In the genomic region with DNA sequence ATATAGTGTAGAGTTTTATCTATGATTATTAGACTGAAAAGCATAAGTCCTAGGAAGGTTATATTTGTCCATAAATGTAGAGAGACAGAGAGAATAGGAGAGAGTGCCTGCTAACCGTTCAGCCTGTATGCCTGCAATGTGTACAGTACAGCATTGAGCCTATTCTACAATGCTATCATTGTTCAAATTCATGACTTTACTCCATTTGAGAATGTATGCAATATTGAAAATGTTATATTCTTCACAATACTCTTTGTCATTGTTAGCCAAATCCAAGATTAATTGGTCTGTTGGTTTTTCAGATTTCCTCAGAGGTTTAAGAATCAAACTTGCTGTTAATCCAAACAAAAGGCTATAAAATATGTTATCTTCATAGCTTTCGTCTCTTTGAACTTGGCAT, we compare ENCODE assay signal across 25 cellular contexts.
DNase-seq lines count a peak whose midpoint lies in the region; ATAC-seq, FAIRE-seq and TF ChIP-seq lines count a peak whose summit lies in the region.
"Had no signal": no experiment of that assay in that cellular context is flagged by ENCODE, and none has a peak within 500 bp of the region (broad histone marks: within the 10 kb centered on the region; RNA-seq: fewer than 3 reads in every experiment).

No MANE protein-coding gene starts in this region.

- H3K9me3 Mint-ChIP-seq in stimulated activated effector memory CD8-positive, alpha-beta T cell treated with anti-CD3 and anti-CD28 coated beads, Interleukin-12 subunit alpha, Interleukin-12 subunit beta, amount 100 ng/mL, for 72 hours, result peaks cover 2% of the 10 kb centered on the region

- H3K4me3 ChIP-seq in retinal pigment epithelial cell (ENCODE audit: low read length), result no peak overlapping the region
- H3K4me3 ChIP-seq: A549; BLaER1 treated with 17β-estradiol and CSF1 and Interleukin-3, amounts not matched to agents 10 nM and 100 nM; GM23338 had no signal

- H3K4me1 Mint-ChIP-seq in stimulated activated effector memory CD8-positive, alpha-beta T cell treated with anti-CD3 and anti-CD28 coated beads, Interleukin-12 subunit alpha, Interleukin-12 subunit beta, amount 100 ng/mL, for 72 hours, result peaks cover 8% of the 10 kb centered on the region
- H3K4me1 Mint-ChIP-seq: CD14-positive monocyte, GM23338, H9 had no signal

- TF ChIP-seq CTCF in D721Med (IDR thresholded peaks at IDR 0.05; ENCODE audit: insufficient read depth, missing control alignments) (no peak), retinal pigment epithelial cell (conservative IDR thresholded peaks at IDR 0.05; ENCODE audit: low read depth, low read length) (no peak)

- no peak overlapping the region for H3K4me3 Mint-ChIP-seq in stimulated activated effector memory CD8-positive, alpha-beta T cell treated with anti-CD3 and anti-CD28 coated beads, Interleukin-12 subunit alpha, Interleukin-12 subunit beta, amount 100 ng/mL, for 72 hours
- H3K4me3 Mint-ChIP-seq: CD14-positive monocyte; CD4-positive, alpha-beta T cell; CD8-positive, alpha-beta memory T cell; GM23338; H9 had no signal

- peak; percentile 94 for FAIRE-seq in D721Med (lab: Jason Lieb, UNC)
- FAIRE-seq: A549, G401.6, GM12892, GM19239 had no signal

- DNase-seq in D721Med (ENCODE audit: insufficient read length, low spot score) (no peak), foreskin melanocyte (peak; percentile 70), retinal pigment epithelial cell (ENCODE audit: low read depth) (peak; percentile 15), HK-2 (ENCODE audit: unreplicated experiment) (no peak)
- no peak for DNase-seq in stimulated activated effector memory CD8-positive, alpha-beta T cell treated with anti-CD3 and anti-CD28 coated beads, Interleukin-12 subunit alpha, Interleukin-12 subunit beta, amount 100 ng/mL, for 72 hours (ENCODE audit: low spot score in 2 of 2)
- DNase-seq: 8988T; ACHN; AML-193; BE2C; Calu3; CD4-positive, alpha-beta T cell; CD8-positive, alpha-beta memory T cell; COR-L47; DMS153; DND-41; H9 had no signal

- ATAC-seq in stimulated activated effector memory CD8-positive, alpha-beta T cell treated with anti-CD3 and anti-CD28 coated beads, Interleukin-12 subunit alpha, Interleukin-12 subunit beta, amount 100 ng/mL, for 72 hours, result no peak
- no peak for ATAC-seq in GM21390 (IDR thresholded peaks at IDR 0.05; ENCODE audit: unreplicated experiment)
- ATAC-seq: A549, GM23338, HCT116 had no signal

- no peak overlapping the region for H3K27ac Mint-ChIP-seq in stimulated activated effector memory CD8-positive, alpha-beta T cell treated with anti-CD3 and anti-CD28 coated beads, Interleukin-12 subunit alpha, Interleukin-12 subunit beta, amount 100 ng/mL, for 72 hours
- H3K27ac Mint-ChIP-seq: CD14-positive monocyte; CD4-positive, alpha-beta T cell; CD8-positive, alpha-beta memory T cell; GM23338; H9 had no signal

- no peaks in the 10 kb centered on the region for H3K36me3 Mint-ChIP-seq in stimulated activated effector memory CD8-positive, alpha-beta T cell treated with anti-CD3 and anti-CD28 coated beads, Interleukin-12 subunit alpha, Interleukin-12 subunit beta, amount 100 ng/mL, for 72 hours
- H3K36me3 Mint-ChIP-seq: CD14-positive monocyte had no signal

Comparison
In these comparisons a context has a peak if more than half of its experiments do, and no peak if none do; other contexts are left out.
1. DNase-seq: peak in foreskin melanocyte (single experiment) and retinal pigment epithelial cell (single experiment); none in D721Med (single experiment), HK-2 (single experiment) and stimulated activated effector memory CD8-positive, alpha-beta T cell treated with anti-CD3 and anti-CD28 coated beads, Interleukin-12 subunit alpha, Interleukin-12 subunit beta, amount 100 ng/mL, for 72 hours (0 of 2).